8 cellular contexts compared by ENCODE assay signal in genomic region chr3:43855674-43856299, GRCh38.
DNase-seq lines count a peak whose midpoint lies in the region; ATAC-seq, FAIRE-seq and TF ChIP-seq lines count a peak whose summit lies in the region.

No MANE protein-coding gene starts in this region.

- H3K36me3 ChIP-seq in brain microvascular endothelial cell (replicated peaks) (no peaks in the 10 kb centered on the region), kidney (ENCODE audit: control insufficient read depth in 1 of 2, insufficient read depth in 2 of 2, low read length in 2 of 2) (no peaks in the 10 kb centered on the region)

- TF ChIP-seq CTCF in brain microvascular endothelial cell (IDR thresholded peaks at IDR 0.05; ENCODE audit: low read depth, low read length, missing control alignments) (peak; percentile 93), kidney (IDR thresholded peaks at IDR 0.05; ENCODE audit: borderline replicate concordance, extremely low read depth, insufficient read depth) (peak; percentile 48)

- DNase-seq in activated CD4-positive, CD25-positive, alpha-beta regulatory T cell treated with anti-CD3 and anti-CD28 coated beads, Interleukin-2, amount 50 U/mL, for 72 hours = no peak
- DNase-seq in KG1 (lab: John Stamatoyannopoulos, UW) (peak; percentile 5), SK-N-DZ (ENCODE audit: low spot score) (peak; percentile 41), brain microvascular endothelial cell (peak; percentile 48), kidney (no peak), posterior vena cava (ENCODE audit: low spot score) (no peak)
- peak; percentile 19 for DNase-seq in stimulated activated CD8-positive, alpha-beta memory T cell treated with anti-CD3 and anti-CD28 coated beads, Interleukin-4, amount 100 ng/mL, for 24 hours (ENCODE audit: low read depth)

- no peak overlapping the region for H3K4me3 ChIP-seq in brain microvascular endothelial cell (ENCODE audit: low read depth, low read length)
- H3K4me3 ChIP-seq in kidney (ENCODE audit: low read length in 2 of 2) = no peak overlapping the region

- in situ Hi-C loops in brain microvascular endothelial cell (cut with HindIII; ENCODE audit: low pct_ligation_motif_present, low sequenced_read_pairs) = loop anchor here (25.0 kb wide), 1 partner anchor 93 kb away; no protein-coding TSS in a partner anchor

- H3K9ac ChIP-seq in kidney (ENCODE audit: low read length in 2 of 2) = no peak overlapping the region

- no peaks in the 10 kb centered on the region for H3K27me3 ChIP-seq in brain microvascular endothelial cell (replicated peaks)

- intact Hi-C loops in kidney (cut with DNase I) = no loop called here
- intact Hi-C loops in posterior vena cava (cut with DNase I) = no loop called here

- ATAC-seq in activated CD4-positive, CD25-positive, alpha-beta regulatory T cell treated with anti-CD3 and anti-CD28 coated beads, Interleukin-2, amount 50 U/mL, for 24 hours = peak; percentile 38 to 48

- H3K9me3 ChIP-seq in kidney (ENCODE audit: control insufficient read depth in 1 of 2, low read length in 2 of 2) = no peaks in the 10 kb centered on the region

- no peak for FAIRE-seq in kidney (lab: Jason Lieb, UNC)

- H3K4me1 ChIP-seq in kidney (ENCODE audit: control insufficient read depth in 1 of 2, insufficient read depth in 1 of 2, low read depth in 1 of 2, low read length in 2 of 2) = no peaks in the 10 kb centered on the region

- no peak overlapping the region for H3K27ac ChIP-seq in brain microvascular endothelial cell
- H3K27ac ChIP-seq in kidney (ENCODE audit: low read depth in 2 of 2, low read length in 2 of 2) = no peak overlapping the region

Comparison
In these comparisons a context has a peak if more than half of its experiments do, and no peak if none do; other contexts are left out.
1. DNase-seq: peak in KG1 (single experiment), SK-N-DZ (single experiment), brain microvascular endothelial cell (single experiment) and stimulated activated CD8-positive, alpha-beta memory T cell treated with anti-CD3 and anti-CD28 coated beads, Interleukin-4, amount 100 ng/mL, for 24 hours (single experiment); none in activated CD4-positive, CD25-positive, alpha-beta regulatory T cell treated with anti-CD3 and anti-CD28 coated beads, Interleukin-2, amount 50 U/mL, for 72 hours (single experiment), kidney (single experiment) and posterior vena cava (single experiment).